22 cellular contexts compared by ENCODE assay signal in the genomic region with DNA sequence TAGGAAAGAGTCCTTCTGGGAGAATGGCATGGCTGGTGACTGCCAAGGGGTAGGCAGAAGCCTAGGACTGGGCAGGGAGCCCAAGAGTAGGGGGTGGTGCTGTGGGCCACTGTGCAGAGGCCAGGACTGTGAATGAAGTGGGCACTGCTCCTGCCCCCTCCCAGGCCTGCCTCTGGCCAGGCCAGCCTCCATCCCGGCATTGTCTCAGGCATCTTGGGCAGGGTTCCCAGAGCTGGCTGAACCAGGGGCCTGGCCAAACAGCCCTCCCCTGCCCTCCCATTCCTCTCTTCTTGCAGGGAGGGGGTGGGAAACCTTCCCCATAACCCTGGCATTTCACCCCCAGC.
DNase-seq lines count a peak whose midpoint lies in the region; ATAC-seq, FAIRE-seq and TF ChIP-seq lines count a peak whose summit lies in the region.
"Had no signal": no experiment of that assay in that cellular context is flagged by ENCODE, and none has a peak within 500 bp of the region (broad histone marks: within the 10 kb centered on the region; RNA-seq: fewer than 3 reads in every experiment).

No MANE protein-coding gene starts in this region.

- intact Hi-C loops in breast epithelium (cut with DNase I; ENCODE audit: low total_unique reads) (no loop called here), heart left ventricle (cut with DNase I) (loop anchor here in 4 of 10 donors (5.0 kb wide), 2 partner anchors 33 to 38 kb away; no protein-coding TSS in a partner anchor)

- FAIRE-seq in A549 (lab: Jason Lieb, UNC), result no peak
- FAIRE-seq: A204.1 had no signal

- TF ChIP-seq RAD21 in A549 (conservative IDR thresholded peaks at IDR 0.05 in 1 of 2, IDR thresholded peaks at IDR 0.05 in 1 of 2), result no peak

- H4K20me1 ChIP-seq in MM.1S (ENCODE audit: insufficient read depth, low read length), result no peaks in the 10 kb centered on the region

- peaks cover 93% of the 10 kb centered on the region for H3K4me1 ChIP-seq in A549
- H3K4me1 ChIP-seq in breast epithelium, result peaks cover 16 to 43% of the 10 kb centered on the region in 2 donors
- peaks cover 0 to 56% (median 36%) of the 10 kb centered on the region in 12 donors for H3K4me1 ChIP-seq in heart left ventricle
- H3K4me1 ChIP-seq in MM.1S (ENCODE audit: low read length), result peaks cover 19% of the 10 kb centered on the region

- no peak overlapping the region for H3K9ac ChIP-seq in MM.1S (ENCODE audit: low read length)

- TF ChIP-seq CTCF in A549 (IDR thresholded peaks at IDR 0.05), result no peak
- no peak for TF ChIP-seq CTCF in breast epithelium (IDR thresholded peaks at IDR 0.05)
- no peak for TF ChIP-seq CTCF in heart left ventricle (IDR thresholded peaks at IDR 0.05)
- TF ChIP-seq CTCF in MM.1S (IDR thresholded peaks at IDR 0.05; ENCODE audit: low read length), result no peak

- H2AFZ ChIP-seq in MM.1S (ENCODE audit: low read length), result no peak overlapping the region
- H2AFZ ChIP-seq: PC-9 had no signal

- ATAC-seq in A549, result no peak
- ATAC-seq in heart left ventricle, result peak; percentile 57 to 90 (median 86)
- no peak for ATAC-seq in HG03196 (IDR thresholded peaks at IDR 0.05; ENCODE audit: unreplicated experiment)

- H3K79me2 ChIP-seq in MM.1S (ENCODE audit: low read length), result no peaks in the 10 kb centered on the region

- TF ChIP-seq EP300 in A549 (IDR thresholded peaks at IDR 0.05), result no peak

- H3K27ac ChIP-seq in A549 (peak overlapping the region; percentile 63 to 97), breast epithelium (peak overlapping the region; percentile 80 to 84), heart left ventricle (peak overlapping the region in 4 of 12 donors; percentile 38 to 61 (median 44)), MM.1S (ENCODE audit: low read length) (no peak overlapping the region)
- H3K27ac ChIP-seq: epithelial cell of prostate, neutrophil, SJSA1 had no signal

- POLR2A ChIA-PET in A549 (lab: Yijun Ruan, JAX), result no interaction called here

- H3F3A ChIP-seq in MM.1S (ENCODE audit: insufficient read depth, low read length), result peaks cover 4% of the 10 kb centered on the region; the same call in 1 of the 2 replicates

- H3K27me3 ChIP-seq in breast epithelium (no peaks in the 10 kb centered on the region), heart left ventricle (no peaks in the 10 kb centered on the region), MM.1S (replicated peaks; ENCODE audit: insufficient read depth, low read length) (no peaks in the 10 kb centered on the region)
- H3K27me3 ChIP-seq: SJSA1 had no signal

- WGBS in A549 (ENCODE audit: missing lambda C conversion rate), result 29% methylated on average over 1 of the region's 1 CpG
- WGBS in heart left ventricle, 4 donors, result 5 to 20% (median 11%) methylated on average over 1 of the region's 1 CpG

- H3K9me3 ChIP-seq in A549, result no peaks in the 10 kb centered on the region
- no peaks in the 10 kb centered on the region for H3K9me3 ChIP-seq in breast epithelium
- no peaks in the 10 kb centered on the region for H3K9me3 ChIP-seq in heart left ventricle
- H3K9me3 ChIP-seq in MM.1S (replicated peaks; ENCODE audit: insufficient read depth, low read length), result no peaks in the 10 kb centered on the region
- H3K9me3 ChIP-seq: neutrophil, SJSA1 had no signal

- H3K4me3 ChIP-seq in A549 (no peak overlapping the region), breast epithelium (no peak overlapping the region), heart left ventricle (no peak overlapping the region), MM.1S (ENCODE audit: low read length) (no peak overlapping the region)
- H3K4me3 ChIP-seq: PC-9, SJSA1 had no signal

- TF ChIP-seq POLR2A in A549 (IDR thresholded peaks at IDR 0.05; ENCODE audit: low read length), result no peak
- TF ChIP-seq POLR2A in breast epithelium (IDR thresholded peaks at IDR 0.05), result no peak
- TF ChIP-seq POLR2A in heart left ventricle (IDR thresholded peaks at IDR 0.05), result no peak

- CTCF ChIA-PET in A549 (lab: Yijun Ruan, JAX), result no interaction called here

- DNase-seq in A549 (ENCODE audit: low read depth in 1 of 2, low spot score in 1 of 2) (no peak), breast epithelium (ENCODE audit: low spot score in 2 of 2) (peak in 1 of 2 donors; percentile 66), heart left ventricle (peak; percentile 75 to 84 (median 80)), myocyte (ENCODE audit: low read depth) (peak; percentile 21), anterior cingulate cortex (lab: John Stamatoyannopoulos, UW) (no peak), MV-4-11 (lab: John Stamatoyannopoulos, UW) (no peak), MM.1S (no peak)
- DNase-seq: activated CD4-positive, alpha-beta T cell treated with anti-CD3 and anti-CD28 coated beads, Interleukin-2, amount 50 U/mL, for 1 hour; activated CD8-positive, alpha-beta memory T cell treated with anti-CD3 and anti-CD28 coated beads, Interleukin-2, amount 50 U/mL, for 48 hours; activated effector memory CD4-positive, alpha-beta T cell treated with Interleukin-2 at 50 U/mL for 16 hours; C1 segment of cervical spinal cord; NCI-H1436 treated with DMSO at 0.1 percent for 48 hours; NCI-H2171 treated with DMSO at 0.1 percent for 48 hours; NCI-H82; PC-9; substantia nigra; T-helper 2 cell had no signal

- H3K4me2 ChIP-seq in A549, result no peak overlapping the region
- no peak overlapping the region for H3K4me2 ChIP-seq in MM.1S (ENCODE audit: low read depth, low read length)
- H3K4me2 ChIP-seq: PC-9 had no signal

- H3K36me3 ChIP-seq in breast epithelium (no peaks in the 10 kb centered on the region), heart left ventricle (no peaks in the 10 kb centered on the region), MM.1S (replicated peaks; ENCODE audit: insufficient read depth, low read length) (no peaks in the 10 kb centered on the region)
- H3K36me3 ChIP-seq: neutrophil, SJSA1 had no signal

- no peaks in the 10 kb centered on the region for H3K9me2 ChIP-seq in MM.1S (replicated peaks; ENCODE audit: insufficient read depth, low read length)

TF ChIP-seq in A549, 52 proteins besides CTCF, POLR2A, EP300 and RAD21:
- TF ChIP-seq SMC3 (IDR thresholded peaks at IDR 0.05), result no peak
- no peak for TF ChIP-seq TFCP2L1 (CRISPR knock-in tag; IDR thresholded peaks at IDR 0.05)
- TF ChIP-seq EHMT2 (IDR thresholded peaks at IDR 0.05; ENCODE audit: low read depth), result no peak
- TF ChIP-seq HOXB5 (CRISPR knock-in tag; IDR thresholded peaks at IDR 0.05), result no peak
- TF ChIP-seq MYC (IDR thresholded peaks at IDR 0.05; ENCODE audit: borderline replicate concordance, low read length), result no peak
- no peak for TF ChIP-seq KDM5A (IDR thresholded peaks at IDR 0.05)
- no peak for TF ChIP-seq HEYL (CRISPR knock-in tag; IDR thresholded peaks at IDR 0.05)
- no peak for TF ChIP-seq FOXS1 (CRISPR knock-in tag; IDR thresholded peaks at IDR 0.05)
- no peak for TF ChIP-seq HOXB13 (CRISPR knock-in tag; IDR thresholded peaks at IDR 0.05; ENCODE audit: low read depth)
- TF ChIP-seq, protein P1, sequence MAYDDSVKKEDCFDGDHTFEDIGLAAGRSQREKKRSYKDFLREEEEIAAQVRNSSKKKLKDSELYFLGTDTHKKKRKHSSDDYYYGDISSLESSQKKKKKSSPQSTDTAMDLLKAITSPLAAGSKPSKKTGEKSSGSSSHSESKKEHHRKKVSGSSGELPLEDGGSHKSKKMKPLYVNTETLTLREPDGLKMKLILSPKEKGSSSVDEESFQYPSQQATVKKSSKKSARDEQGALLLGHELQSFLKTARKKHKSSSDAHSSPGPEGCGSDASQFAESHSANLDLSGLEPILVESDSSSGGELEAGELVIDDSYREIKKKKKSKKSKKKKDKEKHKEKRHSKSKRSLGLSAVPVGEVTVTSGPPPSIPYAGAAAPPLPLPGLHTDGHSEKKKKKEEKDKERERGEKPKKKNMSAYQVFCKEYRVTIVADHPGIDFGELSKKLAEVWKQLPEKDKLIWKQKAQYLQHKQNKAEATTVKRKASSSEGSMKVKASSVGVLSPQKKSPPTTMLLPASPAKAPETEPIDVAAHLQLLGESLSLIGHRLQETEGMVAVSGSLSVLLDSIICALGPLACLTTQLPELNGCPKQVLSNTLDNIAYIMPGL (CRISPR knock-in tag; IDR thresholded peaks at IDR 0.05; ENCODE audit: borderline replicate concordance), result no peak
- no peak for TF ChIP-seq KDM1A (IDR thresholded peaks at IDR 0.05; ENCODE audit: low read depth)
- TF ChIP-seq NR3C1 (IDR thresholded peaks at IDR 0.05), result no peak
- TF ChIP-seq, protein P2, sequence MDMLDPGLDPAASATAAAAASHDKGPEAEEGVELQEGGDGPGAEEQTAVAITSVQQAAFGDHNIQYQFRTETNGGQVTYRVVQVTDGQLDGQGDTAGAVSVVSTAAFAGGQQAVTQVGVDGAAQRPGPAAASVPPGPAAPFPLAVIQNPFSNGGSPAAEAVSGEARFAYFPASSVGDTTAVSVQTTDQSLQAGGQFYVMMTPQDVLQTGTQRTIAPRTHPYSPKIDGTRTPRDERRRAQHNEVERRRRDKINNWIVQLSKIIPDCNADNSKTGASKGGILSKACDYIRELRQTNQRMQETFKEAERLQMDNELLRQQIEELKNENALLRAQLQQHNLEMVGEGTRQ (IDR thresholded peaks at IDR 0.05), result no peak
- TF ChIP-seq RARB (CRISPR knock-in tag; IDR thresholded peaks at IDR 0.05), result no peak
- no peak for TF ChIP-seq RFX5 (IDR thresholded peaks at IDR 0.05)
- TF ChIP-seq, protein P3, sequence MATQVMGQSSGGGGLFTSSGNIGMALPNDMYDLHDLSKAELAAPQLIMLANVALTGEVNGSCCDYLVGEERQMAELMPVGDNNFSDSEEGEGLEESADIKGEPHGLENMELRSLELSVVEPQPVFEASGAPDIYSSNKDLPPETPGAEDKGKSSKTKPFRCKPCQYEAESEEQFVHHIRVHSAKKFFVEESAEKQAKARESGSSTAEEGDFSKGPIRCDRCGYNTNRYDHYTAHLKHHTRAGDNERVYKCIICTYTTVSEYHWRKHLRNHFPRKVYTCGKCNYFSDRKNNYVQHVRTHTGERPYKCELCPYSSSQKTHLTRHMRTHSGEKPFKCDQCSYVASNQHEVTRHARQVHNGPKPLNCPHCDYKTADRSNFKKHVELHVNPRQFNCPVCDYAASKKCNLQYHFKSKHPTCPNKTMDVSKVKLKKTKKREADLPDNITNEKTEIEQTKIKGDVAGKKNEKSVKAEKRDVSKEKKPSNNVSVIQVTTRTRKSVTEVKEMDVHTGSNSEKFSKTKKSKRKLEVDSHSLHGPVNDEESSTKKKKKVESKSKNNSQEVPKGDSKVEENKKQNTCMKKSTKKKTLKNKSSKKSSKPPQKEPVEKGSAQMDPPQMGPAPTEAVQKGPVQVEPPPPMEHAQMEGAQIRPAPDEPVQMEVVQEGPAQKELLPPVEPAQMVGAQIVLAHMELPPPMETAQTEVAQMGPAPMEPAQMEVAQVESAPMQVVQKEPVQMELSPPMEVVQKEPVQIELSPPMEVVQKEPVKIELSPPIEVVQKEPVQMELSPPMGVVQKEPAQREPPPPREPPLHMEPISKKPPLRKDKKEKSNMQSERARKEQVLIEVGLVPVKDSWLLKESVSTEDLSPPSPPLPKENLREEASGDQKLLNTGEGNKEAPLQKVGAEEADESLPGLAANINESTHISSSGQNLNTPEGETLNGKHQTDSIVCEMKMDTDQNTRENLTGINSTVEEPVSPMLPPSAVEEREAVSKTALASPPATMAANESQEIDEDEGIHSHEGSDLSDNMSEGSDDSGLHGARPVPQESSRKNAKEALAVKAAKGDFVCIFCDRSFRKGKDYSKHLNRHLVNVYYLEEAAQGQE (IDR thresholded peaks at IDR 0.05), result no peak
- TF ChIP-seq ZSCAN20 (CRISPR knock-in tag; IDR thresholded peaks at IDR 0.05), result no peak

Comparison
In these comparisons a context has a peak if more than half of its experiments do, and no peak if none do; other contexts are left out.
1. ATAC-seq: peak in heart left ventricle (4 of 4); none in A549 (0 of 2) and HG03196 (single experiment).
2. DNase-seq: peak in heart left ventricle (5 of 5) and myocyte (single experiment); none in A549 (0 of 2), anterior cingulate cortex (0 of 58), MV-4-11 (single experiment) and MM.1S (single experiment).